In genomic region chr1:21814241-21814918, GRCh38 we compare ENCODE assay signal across 8 cellular contexts. TPM values are rescaled to one million over a fixed set of nuclear protein-coding genes. Genes with fewer than 3 reads are reported as not detected.
DNase-seq lines count a peak whose midpoint lies in the region; ATAC-seq, FAIRE-seq and TF ChIP-seq lines count a peak whose summit lies in the region.

No MANE protein-coding gene starts in this region.

- no peaks in the 10 kb centered on the region for H3K27me3 ChIP-seq in mesendoderm (ENCODE audit: insufficient read depth, low read length, poor library complexity)

- ATAC-seq in HG03457 (IDR thresholded peaks at IDR 0.05; ENCODE audit: unreplicated experiment): no peak

- DNase-seq in GM12892 (ENCODE audit: insufficient read length): peak; percentile 75
- peak; percentile 26 for DNase-seq in SK-N-DZ (ENCODE audit: low spot score)
- DNase-seq in dermis blood vessel endothelial cell: peak; percentile 45
- peak; percentile 73 for DNase-seq in mesendoderm
- no peak for DNase-seq in type B pancreatic cell (ENCODE audit: extremely low spot score, unreplicated experiment)
- no peak for DNase-seq in NCI-H1436 (lab: John Stamatoyannopoulos, UW)
- DNase-seq in HK-2 (ENCODE audit: unreplicated experiment): no peak

- H4K8ac ChIP-seq in mesendoderm (ENCODE audit: low read depth, low read length): no peak overlapping the region

- peak; percentile 30 for FAIRE-seq in GM12892 (lab: Jason Lieb, UNC)

- H3K79me1 ChIP-seq in mesendoderm (ENCODE audit: low read length): no peaks in the 10 kb centered on the region

- H3K36me3 Mint-ChIP-seq in type B pancreatic cell: peaks cover 3% of the 10 kb centered on the region

- no peak overlapping the region for H3K27ac Mint-ChIP-seq in type B pancreatic cell

- no peak overlapping the region for H3K4ac ChIP-seq in mesendoderm (ENCODE audit: low read depth, low read length)

- peaks cover 14% of the 10 kb centered on the region for H3K27me3 Mint-ChIP-seq in type B pancreatic cell

- peak overlapping the region; percentile 66 for H3K9ac ChIP-seq in mesendoderm (ENCODE audit: low read length)

- peak overlapping the region; percentile 77 for H3K4me2 ChIP-seq in mesendoderm (ENCODE audit: low read length)

- peak; percentile 89 for TF ChIP-seq CTCF in type B pancreatic cell (conservative IDR thresholded peaks at IDR 0.05)

- H2AK5ac ChIP-seq in mesendoderm (ENCODE audit: low read length): no peak overlapping the region

- no peaks in the 10 kb centered on the region for H3K79me2 ChIP-seq in mesendoderm (ENCODE audit: control insufficient read depth, insufficient read depth, low read length)

- no peaks in the 10 kb centered on the region for H3K36me3 ChIP-seq in mesendoderm (ENCODE audit: control insufficient read depth, insufficient read depth, low read length)

- no CpG with 5 or more reads among the region's 65 CpGs for WGBS in mesendoderm (ENCODE audit: extremely low coverage, insufficient coverage, low lambda C conversion rate)

- H4K5ac ChIP-seq in mesendoderm (ENCODE audit: low read length): no peak overlapping the region

- H3K4me3 ChIP-seq in mesendoderm (ENCODE audit: low read length): peak overlapping the region; percentile 42

- H3K9me3 Mint-ChIP-seq in type B pancreatic cell: no peaks in the 10 kb centered on the region

- H2BK120ac ChIP-seq in mesendoderm (ENCODE audit: low read depth, low read length): no peak overlapping the region

- H3K23ac ChIP-seq in mesendoderm (ENCODE audit: low read length): peak overlapping the region; percentile 97

- peak overlapping the region; percentile 90 for H3K56ac ChIP-seq in mesendoderm (ENCODE audit: low read length)

- no peak overlapping the region for H2BK5ac ChIP-seq in mesendoderm (ENCODE audit: low read length)

- no peak overlapping the region for H2BK15ac ChIP-seq in mesendoderm (replicated peaks; ENCODE audit: low read depth)

- no peaks in the 10 kb centered on the region for H3K4me1 ChIP-seq in mesendoderm (ENCODE audit: control insufficient read depth, low read depth, low read length)

- H3K4me3 Mint-ChIP-seq in type B pancreatic cell: peak overlapping the region; percentile 76

- H3K4me1 Mint-ChIP-seq in type B pancreatic cell (ENCODE audit: unreplicated experiment): peaks cover 9% of the 10 kb centered on the region

- no peak for TF ChIP-seq POLR2A in GM12892 (IDR thresholded peaks at IDR 0.05; ENCODE audit: low read depth, low read length)

- H3K18ac ChIP-seq in mesendoderm (ENCODE audit: low read length): no peak overlapping the region

- H3K27ac ChIP-seq in mesendoderm (ENCODE audit: low read depth, low read length): no peak overlapping the region

RNA-seq across cellular contexts. Expression of gene LDLRAD2, which starts 2.3 kb away (rescaled TPM):
- 0.76 TPM for polyA plus RNA-seq in GM12892 (2012; ENCODE audit: missing spikeins)
- polyA plus RNA-seq in SK-N-DZ (2014; cell fraction: cytosol; rRNA removed): 0.05 TPM in 1 of 2 replicates, not detected in the other
- polyA plus RNA-seq in SK-N-DZ (2014; cell fraction: nucleus; rRNA removed): 0.05 TPM in 1 of 2 replicates, not detected in the other
- 0.05 and 0.17 TPM in 2 replicates for total RNA-seq in dermis blood vessel endothelial cell
- polyA plus RNA-seq in mesendoderm (2013, experiment 1 of 2): 0.31 TPM
- polyA plus RNA-seq in mesendoderm (2013, experiment 2 of 2): 0.39 TPM
- 0.19 TPM in 1 of 2 replicates, not detected in the other for total RNA-seq in type B pancreatic cell (ENCODE audit: low replicate concordance)

RNA-seq across cellular contexts. Expression of gene USP48, which starts 31.4 kb away (rescaled TPM):
- polyA plus RNA-seq in GM12892 (2012; ENCODE audit: missing spikeins): 76.5 TPM
- polyA plus RNA-seq in SK-N-DZ (2014; cell fraction: cytosol; rRNA removed): 15.0 and 31.4 TPM in 2 replicates
- 46.5 and 55.7 TPM in 2 replicates for polyA plus RNA-seq in SK-N-DZ (2014; cell fraction: nucleus; rRNA removed)
- total RNA-seq in dermis blood vessel endothelial cell (81.9 and 125 TPM in 2 replicates), type B pancreatic cell (ENCODE audit: low replicate concordance) (58.7 and 66.7 TPM in 2 replicates)
- 39.1 TPM for polyA plus RNA-seq in mesendoderm (2013, experiment 1 of 2)
- polyA plus RNA-seq in mesendoderm (2013, experiment 2 of 2): 39.1 TPM

Comparison
In these comparisons a context has a peak if more than half of its experiments do, and no peak if none do; other contexts are left out.
1. DNase-seq: peak in GM12892 (single experiment), SK-N-DZ (single experiment), dermis blood vessel endothelial cell (single experiment) and mesendoderm (single experiment); none in type B pancreatic cell (single experiment), NCI-H1436 (single experiment) and HK-2 (single experiment).